ENCODE assay signal across 13 cellular contexts in the genomic region with DNA sequence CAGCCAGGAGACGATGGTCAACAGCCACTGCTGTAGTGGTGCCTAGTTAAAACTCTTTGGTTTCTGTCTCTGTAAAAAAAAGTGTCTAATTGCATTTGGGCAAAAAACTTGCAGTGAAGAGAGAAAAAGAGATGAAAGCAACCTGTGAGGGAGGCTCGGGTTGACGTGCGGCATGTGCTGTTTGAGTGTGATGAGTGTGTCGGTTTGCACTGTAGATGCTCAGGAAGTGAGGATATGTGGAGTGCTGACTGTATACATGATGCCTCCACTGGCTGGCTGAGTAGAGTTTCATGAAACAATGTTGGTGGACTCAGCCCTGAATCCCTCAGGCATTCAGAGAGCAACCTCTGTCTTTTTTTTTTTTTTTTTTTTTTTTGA. TPM values are rescaled to one million over a fixed set of nuclear protein-coding genes. Genes with fewer than 3 reads are reported as not detected.
DNase-seq lines count a peak whose midpoint lies in the region; TF ChIP-seq lines count a peak whose summit lies in the region.
"Had no signal": no experiment of that assay in that cellular context is flagged by ENCODE, and none has a peak within 500 bp of the region (broad histone marks: within the 10 kb centered on the region; RNA-seq: fewer than 3 reads in every experiment).

No MANE protein-coding gene starts in this region.

- H3K27ac ChIP-seq in stomach (no peak overlapping the region), SK-N-SH (ENCODE audit: low read depth in 2 of 2, low read length in 1 of 2) (peak overlapping the region in 1 of 2 experiments; percentile 70; a peak in 2 of 4 replicates)
- H3K27ac ChIP-seq: colonic mucosa, uterus had no signal

- no peak overlapping the region for H3K4me2 ChIP-seq in SK-N-SH

- peaks cover 7% of the 10 kb centered on the region for H3K36me3 Mint-ChIP-seq in activated T-cell treated with anti-CD3 and anti-CD28 coated beads, Interleukin-2, amount 50 U/mL, for 24 hours (ENCODE audit: low read depth)
- H3K36me3 Mint-ChIP-seq: immature natural killer cell had no signal

- TF ChIP-seq EP300 in stomach (IDR thresholded peaks at IDR 0.05) (no peak), SK-N-SH (IDR thresholded peaks at IDR 0.05; ENCODE audit: borderline replicate concordance in 1 of 2, low read depth in 1 of 2, low read length in 1 of 2) (no peak)

- no peak for TF ChIP-seq POLR2A in stomach (IDR thresholded peaks at IDR 0.05)

- TF ChIP-seq CTCF in fibroblast of the aortic adventitia (IDR thresholded peaks at IDR 0.05; ENCODE audit: insufficient read depth, low read length) = no peak
- no peak for TF ChIP-seq CTCF in stomach (IDR thresholded peaks at IDR 0.05)
- no peak for TF ChIP-seq CTCF in SK-N-SH (IDR thresholded peaks at IDR 0.05)

- H3K9me2 ChIP-seq in SK-N-SH = no peaks in the 10 kb centered on the region

- H3K4me1 Mint-ChIP-seq in activated T-cell treated with anti-CD3 and anti-CD28 coated beads, Interleukin-2, amount 50 U/mL, for 24 hours (ENCODE audit: low read depth) = peaks cover 57% of the 10 kb centered on the region

- H3K27me3 ChIP-seq in stomach (peaks cover 0 to under 1% (median 0%) of the 10 kb centered on the region in 3 donors), SK-N-SH (ENCODE audit: insufficient read depth) (no peaks in the 10 kb centered on the region)
- H3K27me3 ChIP-seq: colonic mucosa, uterus had no signal

- H3K4me3 ChIP-seq in fibroblast of the aortic adventitia (ENCODE audit: low read depth, low read length) = peak overlapping the region; percentile 13
- no peak overlapping the region for H3K4me3 ChIP-seq in stomach
- no peak overlapping the region for H3K4me3 ChIP-seq in SK-N-SH (ENCODE audit: low read depth in 2 of 2, low read length in 1 of 2)
- H3K4me3 ChIP-seq: colonic mucosa, uterus had no signal

- peak; percentile 70 for DNase-seq in activated effector memory CD4-positive, alpha-beta T cell treated with anti-CD3 and anti-CD28 coated beads, Interleukin-2, amount 50 U/mL, for 16 hours
- DNase-seq in activated effector memory CD4-positive, alpha-beta T cell treated with Interleukin-2 at 50 U/mL for 16 hours = no peak
- DNase-seq in activated T-cell treated with anti-CD3 and anti-CD28 coated beads, Interleukin-2, amount 50 U/mL, for 24 hours = peak; percentile 61
- DNase-seq in fibroblast of the aortic adventitia (ENCODE audit: low read depth) (no peak), stomach (peak; percentile 21), SW480 (ENCODE audit: low spot score) (no peak), OCI-M2 (lab: John Stamatoyannopoulos, UW; ENCODE audit: unreplicated experiment) (no peak), SK-N-SH (no peak)
- DNase-seq: colonic mucosa, immature natural killer cell, MV-4-11, NCI-H446 had no signal

- no peaks in the 10 kb centered on the region for H3K27me3 Mint-ChIP-seq in activated T-cell treated with anti-CD3 and anti-CD28 coated beads, Interleukin-2, amount 50 U/mL, for 24 hours

- CTCF ChIA-PET in SK-N-SH (lab: Yijun Ruan, JAX) = no interaction called here

- no peaks in the 10 kb centered on the region for H3K9me3 Mint-ChIP-seq in activated T-cell treated with anti-CD3 and anti-CD28 coated beads, Interleukin-2, amount 50 U/mL, for 24 hours

- H3K4me1 ChIP-seq in stomach (peaks cover 13 to 25% (median 17%) of the 10 kb centered on the region in 4 donors), SK-N-SH (ENCODE audit: control insufficient read depth in 1 of 2, insufficient read depth in 2 of 2, low read depth in 1 of 2, low read length in 1 of 2) (peaks cover under 1 to 12% of the 10 kb centered on the region in 2 experiments; a peak in 2 of 4 replicates)

- POLR2A ChIA-PET in SK-N-SH (lab: Yijun Ruan, JAX) = no interaction called here

- no peaks in the 10 kb centered on the region for H3K36me3 ChIP-seq in stomach
- H3K36me3 ChIP-seq in SK-N-SH (replicated peaks in 1 of 2; ENCODE audit: control insufficient read depth in 1 of 2, insufficient read depth in 2 of 2, low read length in 1 of 2) = no peaks in the 10 kb centered on the region
- H3K36me3 ChIP-seq: colonic mucosa, uterus had no signal

- intact Hi-C loops in stomach (cut with DNase I; ENCODE audit: low total_unique reads) = no loop called here

- H3K4me3 Mint-ChIP-seq in activated T-cell treated with anti-CD3 and anti-CD28 coated beads, Interleukin-2, amount 50 U/mL, for 24 hours = peak overlapping the region; percentile 62
- H3K4me3 Mint-ChIP-seq: immature natural killer cell had no signal

- H3K9me3 ChIP-seq in stomach = no peaks in the 10 kb centered on the region
- H3K9me3 ChIP-seq in SK-N-SH = no peaks in the 10 kb centered on the region
- H3K9me3 ChIP-seq: colonic mucosa, uterus had no signal

- no peaks in the 10 kb centered on the region for H4K20me1 ChIP-seq in SK-N-SH (ENCODE audit: insufficient read depth)

- peak overlapping the region; percentile 93 for H3K27ac Mint-ChIP-seq in activated T-cell treated with anti-CD3 and anti-CD28 coated beads, Interleukin-2, amount 50 U/mL, for 24 hours

- H3K79me2 ChIP-seq in SK-N-SH (ENCODE audit: insufficient read depth) = peaks cover 14% of the 10 kb centered on the region; the same call in 1 of the 2 replicates

- H3F3A ChIP-seq in SK-N-SH (replicated peaks; ENCODE audit: insufficient read depth) = no peaks in the 10 kb centered on the region

- WGBS in stomach, 5 donors = 72 to 84% (median 77%) methylated on average over 5 of the region's 5 CpGs
- WGBS in SK-N-SH (ENCODE audit: low lambda C conversion rate) = 82% methylated on average over 5 of the region's 5 CpGs

- H3K9ac ChIP-seq in SK-N-SH = no peak overlapping the region

- no peak overlapping the region for H2AFZ ChIP-seq in SK-N-SH (ENCODE audit: low read depth)

- no peak for TF ChIP-seq RAD21 in SK-N-SH (IDR thresholded peaks at IDR 0.05; ENCODE audit: low read length)

TF ChIP-seq in SK-N-SH, 30 proteins besides CTCF, POLR2A, EP300 and RAD21 (continues in another document):
- TF ChIP-seq, protein P1, sequence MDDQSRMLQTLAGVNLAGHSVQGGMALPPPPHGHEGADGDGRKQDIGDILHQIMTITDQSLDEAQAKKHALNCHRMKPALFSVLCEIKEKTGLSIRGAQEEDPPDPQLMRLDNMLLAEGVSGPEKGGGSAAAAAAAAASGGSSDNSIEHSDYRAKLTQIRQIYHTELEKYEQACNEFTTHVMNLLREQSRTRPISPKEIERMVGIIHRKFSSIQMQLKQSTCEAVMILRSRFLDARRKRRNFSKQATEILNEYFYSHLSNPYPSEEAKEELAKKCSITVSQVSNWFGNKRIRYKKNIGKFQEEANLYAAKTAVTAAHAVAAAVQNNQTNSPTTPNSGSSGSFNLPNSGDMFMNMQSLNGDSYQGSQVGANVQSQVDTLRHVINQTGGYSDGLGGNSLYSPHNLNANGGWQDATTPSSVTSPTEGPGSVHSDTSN (IDR thresholded peaks at IDR 0.05) = no peak
- TF ChIP-seq FOSL2 (IDR thresholded peaks at IDR 0.05; ENCODE audit: borderline replicate concordance, low read depth) (no peak), GATA2 (CRISPR knock-in tag; IDR thresholded peaks at IDR 0.05) (no peak), RCOR1 (IDR thresholded peaks at IDR 0.05; ENCODE audit: low read length) (no peak), NRF1 (IDR thresholded peaks at IDR 0.05; ENCODE audit: low read depth, low read length) (no peak), EZH2phosphoT487 (IDR thresholded peaks at IDR 0.05; ENCODE audit: borderline replicate concordance, low read depth) (no peak)
- TF ChIP-seq, protein P2, sequence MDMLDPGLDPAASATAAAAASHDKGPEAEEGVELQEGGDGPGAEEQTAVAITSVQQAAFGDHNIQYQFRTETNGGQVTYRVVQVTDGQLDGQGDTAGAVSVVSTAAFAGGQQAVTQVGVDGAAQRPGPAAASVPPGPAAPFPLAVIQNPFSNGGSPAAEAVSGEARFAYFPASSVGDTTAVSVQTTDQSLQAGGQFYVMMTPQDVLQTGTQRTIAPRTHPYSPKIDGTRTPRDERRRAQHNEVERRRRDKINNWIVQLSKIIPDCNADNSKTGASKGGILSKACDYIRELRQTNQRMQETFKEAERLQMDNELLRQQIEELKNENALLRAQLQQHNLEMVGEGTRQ (IDR thresholded peaks at IDR 0.05; ENCODE audit: borderline replicate concordance, low read depth, low read length) = no peak
- TF ChIP-seq, protein P3, sequence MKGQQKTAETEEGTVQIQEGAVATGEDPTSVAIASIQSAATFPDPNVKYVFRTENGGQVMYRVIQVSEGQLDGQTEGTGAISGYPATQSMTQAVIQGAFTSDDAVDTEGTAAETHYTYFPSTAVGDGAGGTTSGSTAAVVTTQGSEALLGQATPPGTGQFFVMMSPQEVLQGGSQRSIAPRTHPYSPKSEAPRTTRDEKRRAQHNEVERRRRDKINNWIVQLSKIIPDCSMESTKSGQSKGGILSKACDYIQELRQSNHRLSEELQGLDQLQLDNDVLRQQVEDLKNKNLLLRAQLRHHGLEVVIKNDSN (IDR thresholded peaks at IDR 0.05; ENCODE audit: borderline replicate concordance, low read depth) = no peak
- TF ChIP-seq, protein P4, sequence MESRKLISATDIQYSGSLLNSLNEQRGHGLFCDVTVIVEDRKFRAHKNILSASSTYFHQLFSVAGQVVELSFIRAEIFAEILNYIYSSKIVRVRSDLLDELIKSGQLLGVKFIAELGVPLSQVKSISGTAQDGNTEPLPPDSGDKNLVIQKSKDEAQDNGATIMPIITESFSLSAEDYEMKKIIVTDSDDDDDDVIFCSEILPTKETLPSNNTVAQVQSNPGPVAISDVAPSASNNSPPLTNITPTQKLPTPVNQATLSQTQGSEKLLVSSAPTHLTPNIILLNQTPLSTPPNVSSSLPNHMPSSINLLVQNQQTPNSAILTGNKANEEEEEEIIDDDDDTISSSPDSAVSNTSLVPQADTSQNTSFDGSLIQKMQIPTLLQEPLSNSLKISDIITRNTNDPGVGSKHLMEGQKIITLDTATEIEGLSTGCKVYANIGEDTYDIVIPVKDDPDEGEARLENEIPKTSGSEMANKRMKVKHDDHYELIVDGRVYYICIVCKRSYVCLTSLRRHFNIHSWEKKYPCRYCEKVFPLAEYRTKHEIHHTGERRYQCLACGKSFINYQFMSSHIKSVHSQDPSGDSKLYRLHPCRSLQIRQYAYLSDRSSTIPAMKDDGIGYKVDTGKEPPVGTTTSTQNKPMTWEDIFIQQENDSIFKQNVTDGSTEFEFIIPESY (IDR thresholded peaks at IDR 0.05; ENCODE audit: borderline replicate concordance, low read depth) = no peak

RNA-seq across cellular contexts. Expression of a gene that starts 4.3 kb away (rescaled TPM):
- total RNA-seq in fibroblast of the aortic adventitia (ENCODE audit: low replicate concordance) (58.2 and 74.7 TPM in 2 replicates), stomach (100 to 1,000 TPM in 1 of 5 donors, 10 to 100 TPM in 4; 21.4 to 148 (median 46.1) TPM)
- polyA plus RNA-seq in stomach (10 to 100 TPM; 81.5 to 88.3 (median 83.3) TPM), SK-N-SH (2012; rRNA removed) (53.9 and 59.8 TPM in 2 replicates)
- 39.4 and 52.7 TPM in 2 replicates for polyA plus RNA-seq in SK-N-SH (2012; cell fraction: cytosol; rRNA removed)
- polyA plus RNA-seq in SK-N-SH (2012; cell fraction: nucleus; rRNA removed) = 27.3 and 45.0 TPM in 2 replicates

RNA-seq across cellular contexts. Expression of a gene that starts 56.0 kb away (rescaled TPM):
- total RNA-seq in fibroblast of the aortic adventitia (ENCODE audit: low replicate concordance) (0.09 TPM in 1 of 2 replicates, not detected in the other), stomach (1 to 10 TPM in 1 of 5 donors, under 1 TPM in 1, not detected in 3; 0.92 to 1.7 TPM)
- polyA plus RNA-seq in stomach (1 to 10 TPM; 1.4 to 2.2 (median 2.0) TPM), SK-N-SH (2012; rRNA removed) (0.23 and 0.39 TPM in 2 replicates)
- polyA plus RNA-seq in SK-N-SH (2012; cell fraction: cytosol; rRNA removed) = 0.12 and 0.47 TPM in 2 replicates
- 0.20 and 0.26 TPM in 2 replicates for polyA plus RNA-seq in SK-N-SH (2012; cell fraction: nucleus; rRNA removed)

Comparison
In these comparisons a context has a peak if more than half of its experiments do, and no peak if none do; other contexts are left out.
1. DNase-seq: peak in activated effector memory CD4-positive, alpha-beta T cell treated with anti-CD3 and anti-CD28 coated beads, Interleukin-2, amount 50 U/mL, for 16 hours (single experiment), activated T-cell treated with anti-CD3 and anti-CD28 coated beads, Interleukin-2, amount 50 U/mL, for 24 hours (single experiment) and stomach (single experiment); none in activated effector memory CD4-positive, alpha-beta T cell treated with Interleukin-2 at 50 U/mL for 16 hours (single experiment), fibroblast of the aortic adventitia (single experiment), SW480 (single experiment), OCI-M2 (single experiment) and SK-N-SH (single experiment).